Comparison of ENCODE assay signal across 1 cellular context in the genomic region with DNA sequence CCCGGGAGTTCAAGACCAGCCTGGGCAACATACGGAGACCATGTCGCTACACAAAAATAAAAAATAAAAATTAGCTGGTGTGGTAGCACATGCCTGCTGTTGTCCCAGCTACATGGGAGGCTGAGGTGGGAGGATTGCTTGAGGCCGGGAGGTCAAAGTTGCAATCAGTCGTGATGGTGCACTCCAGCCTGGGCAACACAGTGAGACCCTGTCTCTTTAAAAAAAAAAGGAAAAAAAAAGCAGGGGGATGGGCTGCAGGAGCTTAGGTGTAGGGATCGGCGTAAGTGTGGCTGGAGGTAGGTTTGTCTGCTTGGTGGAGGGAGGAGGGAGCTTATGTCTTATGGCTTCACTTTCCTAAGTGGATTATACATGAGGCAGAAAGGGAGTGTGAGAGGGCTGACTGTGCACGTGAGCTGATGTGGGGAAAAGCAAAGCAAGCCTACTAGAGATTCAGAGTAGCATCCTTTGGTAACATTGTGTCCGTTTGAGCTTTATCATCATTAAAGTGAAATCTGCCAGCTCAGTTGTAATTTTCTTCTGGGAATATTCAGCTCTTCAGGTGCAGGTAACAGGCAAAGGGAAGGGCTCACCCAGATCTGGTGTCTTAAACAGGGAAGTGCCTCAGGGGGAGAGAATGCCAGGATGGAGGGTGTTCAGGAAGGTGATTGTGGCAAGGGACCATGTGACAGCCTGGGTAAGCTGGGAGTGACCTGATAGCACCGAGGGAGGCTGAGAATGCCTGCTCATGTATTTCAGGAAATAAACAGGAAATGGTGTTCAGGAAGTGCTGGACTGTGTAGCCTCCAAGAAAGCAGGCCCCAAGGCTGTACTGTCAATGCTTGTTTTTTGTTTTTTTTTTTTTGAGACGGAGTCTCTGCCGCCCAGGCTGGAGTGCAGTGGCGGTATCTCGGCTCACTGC.
TF ChIP-seq lines count a peak whose summit lies in the region.

No MANE protein-coding gene starts in this region.

TF ChIP-seq in A549, 52 proteins besides CTCF, POLR2A, EP300 and RAD21 (continued from another document):
- TF ChIP-seq, protein P1, sequence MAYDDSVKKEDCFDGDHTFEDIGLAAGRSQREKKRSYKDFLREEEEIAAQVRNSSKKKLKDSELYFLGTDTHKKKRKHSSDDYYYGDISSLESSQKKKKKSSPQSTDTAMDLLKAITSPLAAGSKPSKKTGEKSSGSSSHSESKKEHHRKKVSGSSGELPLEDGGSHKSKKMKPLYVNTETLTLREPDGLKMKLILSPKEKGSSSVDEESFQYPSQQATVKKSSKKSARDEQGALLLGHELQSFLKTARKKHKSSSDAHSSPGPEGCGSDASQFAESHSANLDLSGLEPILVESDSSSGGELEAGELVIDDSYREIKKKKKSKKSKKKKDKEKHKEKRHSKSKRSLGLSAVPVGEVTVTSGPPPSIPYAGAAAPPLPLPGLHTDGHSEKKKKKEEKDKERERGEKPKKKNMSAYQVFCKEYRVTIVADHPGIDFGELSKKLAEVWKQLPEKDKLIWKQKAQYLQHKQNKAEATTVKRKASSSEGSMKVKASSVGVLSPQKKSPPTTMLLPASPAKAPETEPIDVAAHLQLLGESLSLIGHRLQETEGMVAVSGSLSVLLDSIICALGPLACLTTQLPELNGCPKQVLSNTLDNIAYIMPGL (CRISPR knock-in tag; IDR thresholded peaks at IDR 0.05; ENCODE audit: borderline replicate concordance) = no peak
- TF ChIP-seq RNF2 (IDR thresholded peaks at IDR 0.05; ENCODE audit: borderline replicate concordance, low read depth) (no peak), REST (IDR thresholded peaks at IDR 0.05) (no peak), CBX8 (IDR thresholded peaks at IDR 0.05) (no peak), HOXB13 (CRISPR knock-in tag; IDR thresholded peaks at IDR 0.05; ENCODE audit: low read depth) (no peak), GATA3 (IDR thresholded peaks at IDR 0.05; ENCODE audit: borderline replicate concordance) (no peak), SREBF2 (IDR thresholded peaks at IDR 0.05) (no peak), MYC (IDR thresholded peaks at IDR 0.05; ENCODE audit: borderline replicate concordance, low read length) (no peak), MAZ (IDR thresholded peaks at IDR 0.05; ENCODE audit: borderline replicate concordance, low read depth, low read length) (no peak)
